31 cellular contexts compared by ENCODE assay signal in the genomic region with DNA sequence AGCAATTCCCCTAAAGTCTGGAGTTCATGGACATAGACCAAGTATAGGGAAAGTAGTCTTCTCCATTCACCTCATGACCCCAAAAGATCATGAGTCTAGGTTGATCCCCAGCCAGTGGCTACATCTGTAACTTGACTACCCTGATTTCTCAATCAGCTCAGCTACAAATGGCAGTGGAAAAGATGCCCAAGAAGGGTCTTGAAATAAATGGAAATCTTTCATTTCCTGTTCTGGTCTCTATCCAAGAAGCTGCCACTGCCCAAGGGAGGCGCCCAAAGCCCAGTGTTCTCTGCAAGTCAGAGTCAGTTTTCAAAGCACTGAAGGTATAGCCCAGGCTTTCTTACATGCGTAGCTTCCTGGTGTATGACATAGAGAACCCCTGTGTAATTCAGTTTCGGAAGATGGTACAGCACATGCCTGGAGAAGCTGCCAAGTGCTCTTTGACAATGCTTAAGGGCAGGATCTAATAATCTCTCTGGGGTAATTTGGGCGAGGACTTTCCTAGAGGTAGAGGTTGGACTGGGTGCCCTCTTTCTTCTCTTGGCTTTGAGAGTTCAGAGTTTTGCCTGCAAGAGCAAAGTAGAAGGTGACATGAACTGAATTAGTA.
DNase-seq lines count a peak whose midpoint lies in the region; ATAC-seq and TF ChIP-seq lines count a peak whose summit lies in the region.
"Had no signal": no experiment of that assay in that cellular context is flagged by ENCODE, and none has a peak within 500 bp of the region (broad histone marks: within the 10 kb centered on the region; RNA-seq: fewer than 3 reads in every experiment).

No MANE protein-coding gene starts in this region.

- WGBS in right cardiac atrium = 96% methylated on average over 4 of the region's 4 CpGs

- H3K36me3 Mint-ChIP-seq in GM23338 (ENCODE audit: low read depth) = no peaks in the 10 kb centered on the region
- H3K36me3 Mint-ChIP-seq in CD4-positive, alpha-beta T cell (ENCODE audit: low read depth) = no peaks in the 10 kb centered on the region
- H3K36me3 Mint-ChIP-seq: activated naive CD8-positive, alpha-beta T cell; CD8-positive, alpha-beta memory T cell had no signal

- DNase-seq in GM23338 (ENCODE audit: low spot score) (peak; percentile 27), SK-MEL-5 (ENCODE audit: low read depth, low spot score) (peak; percentile 6), fibroblast of mammary gland (ENCODE audit: low read depth) (peak; percentile 22), mucosa of descending colon (peak in 1 of 3 donors; percentile 14), right cardiac atrium (no peak), HAP-1 (ENCODE audit: low spot score in 2 of 2) (no peak)
- no peak for DNase-seq in CD4-positive, alpha-beta T cell
- DNase-seq: activated CD4-positive, alpha-beta T cell treated with anti-CD3 and anti-CD28 coated beads for 1 hour; activated CD8-positive, alpha-beta T cell treated with anti-CD3 and anti-CD28 coated beads for 36 hours; CD8-positive, alpha-beta memory T cell; DMS 273 treated with DMSO at 0.1 percent for 48 hours; EL; heart right ventricle; NCI-H1092 treated with DMSO at 0.1 percent for 48 hours; NCI-H187 treated with DMSO at 0.1 percent for 48 hours; NCI-H2171 treated with DMSO at 0.1 percent for 48 hours; NCI-H526 treated with DMSO at 0.1 percent for 48 hours; right lobe of liver; stimulated activated naive CD4-positive, alpha-beta T cell had no signal

- H3K27ac ChIP-seq in GM23338 (ENCODE audit: low read depth) (no peak overlapping the region), right cardiac atrium (ENCODE audit: low read length) (no peak overlapping the region)
- no peak overlapping the region for H3K27ac ChIP-seq in CD4-positive, alpha-beta T cell (ENCODE audit: low read depth, low read length)
- H3K27ac ChIP-seq: ascending aorta, heart right ventricle, parathyroid adenoma, right lobe of liver, SJSA1, vagina had no signal

- H3K36me3 ChIP-seq in GM23338 (ENCODE audit: insufficient read depth) = no peaks in the 10 kb centered on the region
- no peaks in the 10 kb centered on the region for H3K36me3 ChIP-seq in mucosa of descending colon (ENCODE audit: low read depth)
- H3K36me3 ChIP-seq in HAP-1 (replicated peaks) = no peaks in the 10 kb centered on the region
- H3K36me3 ChIP-seq: ascending aorta, heart right ventricle, right lobe of liver, SJSA1, vagina had no signal

- no peak overlapping the region for H3K4me2 ChIP-seq in GM23338
- H3K4me2 ChIP-seq: A549 had no signal

- H3K4me1 ChIP-seq in GM23338 (ENCODE audit: insufficient read depth) (peaks cover 13% of the 10 kb centered on the region; the same call in 1 of the 2 replicates), mucosa of descending colon (ENCODE audit: low read depth) (no peaks in the 10 kb centered on the region), right cardiac atrium (ENCODE audit: control insufficient read depth, insufficient read depth, low read length) (peaks cover 3% of the 10 kb centered on the region), HAP-1 (no peaks in the 10 kb centered on the region)
- H3K4me1 ChIP-seq: A549, ascending aorta, parathyroid adenoma, right lobe of liver had no signal

- no peaks in the 10 kb centered on the region for H4K20me1 ChIP-seq in GM23338 (replicated peaks; ENCODE audit: insufficient read depth)

- intact Hi-C loops in mucosa of descending colon (cut with DNase I, micrococcal nuclease) (no loop called here), right cardiac atrium (cut with DNase I) (no loop called here)
- intact Hi-C loops in CD4-positive, alpha-beta T cell (cut with DNase I, micrococcal nuclease) = no loop called here

- ATAC-seq in GM23338 (no peak; the same call in 2 of the 3 replicates), mucosa of descending colon (peak; percentile 26), right cardiac atrium (no peak), GM19035 (IDR thresholded peaks at IDR 0.05; ENCODE audit: unreplicated experiment) (no peak)
- ATAC-seq in CD4-positive, alpha-beta T cell (ENCODE audit: poor library complexity) = no peak
- ATAC-seq: A549; activated CD8-positive, alpha-beta T cell treated with anti-CD3 and anti-CD28 coated beads for 36 hours; heart right ventricle; right lobe of liver had no signal

- no peak overlapping the region for H3K27ac Mint-ChIP-seq in GM23338
- no peak overlapping the region for H3K27ac Mint-ChIP-seq in CD4-positive, alpha-beta T cell
- H3K27ac Mint-ChIP-seq: activated CD8-positive, alpha-beta T cell treated with anti-CD3 and anti-CD28 coated beads for 36 hours; activated naive CD8-positive, alpha-beta T cell; activated T-helper 2 cell treated with anti-CD3 and anti-CD28 coated beads, Interferon-gamma antibody, Interleukin-2, Interleukin-4, amounts not matched to agents 10 μg/mL and 5 μg/mL and 100 μg/mL, durations not matched to agents 14 hours and 24 hours and 36 hours; B cell; CD8-positive, alpha-beta memory T cell; dendritic cell treated with granulocyte-macrophage colony-stimulating factor and Interleukin-4, amounts not matched to agents 40 ng/mL and 50 ng/mL, for 4 days; T-helper 1 cell treated with Interleukin-12 subunit alpha and Interleukin-12 subunit beta and Interleukin-4 antibody, amounts not matched to agents 30 μg/mL and 1 μg/mL, for 36 hours had no signal

- H3K4me3 ChIP-seq in GM23338 = no peak overlapping the region
- no peak overlapping the region for H3K4me3 ChIP-seq in fibroblast of mammary gland (ENCODE audit: control insufficient read depth, low read depth, low read length)
- H3K4me3 ChIP-seq in mucosa of descending colon = no peak overlapping the region
- H3K4me3 ChIP-seq in right cardiac atrium (ENCODE audit: low read length) = no peak overlapping the region
- no peak overlapping the region for H3K4me3 ChIP-seq in HAP-1
- H3K4me3 ChIP-seq: A549, ascending aorta, heart right ventricle, lung, right lobe of liver, SJSA1, vagina had no signal

- H3K27me3 ChIP-seq in GM23338 (ENCODE audit: insufficient read depth) = no peaks in the 10 kb centered on the region
- no peaks in the 10 kb centered on the region for H3K27me3 ChIP-seq in right cardiac atrium (ENCODE audit: control insufficient read depth, insufficient read depth)
- no peaks in the 10 kb centered on the region for H3K27me3 ChIP-seq in HAP-1 (ENCODE audit: low read depth)
- H3K27me3 ChIP-seq in CD4-positive, alpha-beta T cell (ENCODE audit: control insufficient read depth, insufficient read depth, low read length) = peaks cover 7% of the 10 kb centered on the region
- H3K27me3 ChIP-seq: ascending aorta, heart right ventricle, right lobe of liver, SJSA1, vagina had no signal

- H3K9me3 ChIP-seq in mucosa of descending colon (no peaks in the 10 kb centered on the region), right cardiac atrium (ENCODE audit: control insufficient read depth, low read length) (no peaks in the 10 kb centered on the region), HAP-1 (no peaks in the 10 kb centered on the region)
- H3K9me3 ChIP-seq in CD4-positive, alpha-beta T cell (ENCODE audit: control insufficient read depth, low read length) = no peaks in the 10 kb centered on the region
- H3K9me3 ChIP-seq: A549, ascending aorta, heart right ventricle, right lobe of liver, SJSA1, vagina had no signal

- peaks cover 6% of the 10 kb centered on the region; the same call in 2 of the 3 replicates for H3K4me1 Mint-ChIP-seq in GM23338
- H3K4me1 Mint-ChIP-seq in CD4-positive, alpha-beta T cell (ENCODE audit: low read depth) = no peaks in the 10 kb centered on the region
- H3K4me1 Mint-ChIP-seq: B cell; CD8-positive, alpha-beta memory T cell had no signal

- H3K9me3 Mint-ChIP-seq in GM23338 = no peaks in the 10 kb centered on the region
- no peaks in the 10 kb centered on the region for H3K9me3 Mint-ChIP-seq in CD4-positive, alpha-beta T cell
- H3K9me3 Mint-ChIP-seq: activated CD8-positive, alpha-beta T cell treated with anti-CD3 and anti-CD28 coated beads for 36 hours; activated T-helper 2 cell treated with anti-CD3 and anti-CD28 coated beads, Interferon-gamma antibody, Interleukin-2, Interleukin-4, amounts not matched to agents 10 μg/mL and 5 μg/mL and 100 μg/mL, durations not matched to agents 14 hours and 24 hours and 36 hours; CD8-positive, alpha-beta memory T cell; dendritic cell treated with granulocyte-macrophage colony-stimulating factor and Interleukin-4, amounts not matched to agents 40 ng/mL and 50 ng/mL, for 4 days; T-helper 1 cell treated with Interleukin-12 subunit alpha and Interleukin-12 subunit beta and Interleukin-4 antibody, amounts not matched to agents 30 μg/mL and 1 μg/mL, for 36 hours had no signal

- H3F3A ChIP-seq in GM23338 (replicated peaks; ENCODE audit: low read depth) = no peaks in the 10 kb centered on the region

- H3K79me2 ChIP-seq in GM23338 (replicated peaks; ENCODE audit: insufficient read depth) = no peaks in the 10 kb centered on the region
- H3K79me2 ChIP-seq: parathyroid adenoma had no signal

- H2AFZ ChIP-seq in GM23338 = no peak overlapping the region
- H2AFZ ChIP-seq: parathyroid adenoma had no signal

- CTCF ChIA-PET in CD4-positive, alpha-beta T cell (lab: Charles Lee) = no interaction called here

- H3K27me3 Mint-ChIP-seq in GM23338 (ENCODE audit: insufficient read depth, low read depth, poor library complexity) = peaks cover 2% of the 10 kb centered on the region
- H3K27me3 Mint-ChIP-seq in CD4-positive, alpha-beta T cell = peaks cover 16% of the 10 kb centered on the region
- H3K27me3 Mint-ChIP-seq: activated CD8-positive, alpha-beta T cell treated with anti-CD3 and anti-CD28 coated beads for 36 hours; dendritic cell treated with granulocyte-macrophage colony-stimulating factor and Interleukin-4, amounts not matched to agents 40 ng/mL and 50 ng/mL, for 4 days had no signal

- H3K4me3 Mint-ChIP-seq in GM23338 = no peak overlapping the region
- no peak overlapping the region for H3K4me3 Mint-ChIP-seq in CD4-positive, alpha-beta T cell
- H3K4me3 Mint-ChIP-seq: activated CD8-positive, alpha-beta T cell treated with anti-CD3 and anti-CD28 coated beads for 36 hours; activated naive CD8-positive, alpha-beta T cell; B cell; CD8-positive, alpha-beta memory T cell; dendritic cell treated with granulocyte-macrophage colony-stimulating factor and Interleukin-4, amounts not matched to agents 40 ng/mL and 50 ng/mL, for 4 days; T-helper 1 cell treated with Interleukin-12 subunit alpha and Interleukin-12 subunit beta and Interleukin-4 antibody, amounts not matched to agents 30 μg/mL and 1 μg/mL, for 36 hours had no signal

- TF ChIP-seq CTCF in GM23338 (conservative IDR thresholded peaks at IDR 0.05; ENCODE audit: low read depth in 2 of 2) (peak; percentile 33 to 52; a peak in 3 of 4 replicates), fibroblast of mammary gland (conservative IDR thresholded peaks at IDR 0.05; ENCODE audit: control insufficient read depth, insufficient read depth, low read depth, low read length) (no peak), mucosa of descending colon (IDR thresholded peaks at IDR 0.05) (no peak)
- no peak for TF ChIP-seq CTCF in CD4-positive, alpha-beta T cell (IDR thresholded peaks at IDR 0.05)

- in situ Hi-C loops in SK-MEL-5 (cut with HindIII; ENCODE audit: low pct_unique_long_range_greater_than_20kb, low sequenced_read_pairs) = no loop called here
- in situ Hi-C loops in HAP-1 (cut with MboI; ENCODE audit: low sequenced_read_pairs) = no loop called here

- H3K9me2 ChIP-seq in GM23338 (ENCODE audit: insufficient read depth) = 0 out of 2 replicates have a peak, but pooled peaks cover 1% of the 10 kb centered on the region

- POLR2A ChIA-PET in CD4-positive, alpha-beta T cell (lab: Charles Lee) = no interaction called here

Comparison
In these comparisons a context has a peak if more than half of its experiments do, and no peak if none do; other contexts are left out.
1. DNase-seq: peak in GM23338 (single experiment), SK-MEL-5 (single experiment) and fibroblast of mammary gland (single experiment); none in right cardiac atrium (0 of 3), HAP-1 (0 of 2) and CD4-positive, alpha-beta T cell (0 of 10).
2. CTCF ChIP-seq: peak in GM23338 (2 of 2); none in fibroblast of mammary gland (single experiment), mucosa of descending colon (single experiment) and CD4-positive, alpha-beta T cell (single experiment).